Comparison of ENCODE assay signal across 9 cellular contexts in the genomic region with DNA sequence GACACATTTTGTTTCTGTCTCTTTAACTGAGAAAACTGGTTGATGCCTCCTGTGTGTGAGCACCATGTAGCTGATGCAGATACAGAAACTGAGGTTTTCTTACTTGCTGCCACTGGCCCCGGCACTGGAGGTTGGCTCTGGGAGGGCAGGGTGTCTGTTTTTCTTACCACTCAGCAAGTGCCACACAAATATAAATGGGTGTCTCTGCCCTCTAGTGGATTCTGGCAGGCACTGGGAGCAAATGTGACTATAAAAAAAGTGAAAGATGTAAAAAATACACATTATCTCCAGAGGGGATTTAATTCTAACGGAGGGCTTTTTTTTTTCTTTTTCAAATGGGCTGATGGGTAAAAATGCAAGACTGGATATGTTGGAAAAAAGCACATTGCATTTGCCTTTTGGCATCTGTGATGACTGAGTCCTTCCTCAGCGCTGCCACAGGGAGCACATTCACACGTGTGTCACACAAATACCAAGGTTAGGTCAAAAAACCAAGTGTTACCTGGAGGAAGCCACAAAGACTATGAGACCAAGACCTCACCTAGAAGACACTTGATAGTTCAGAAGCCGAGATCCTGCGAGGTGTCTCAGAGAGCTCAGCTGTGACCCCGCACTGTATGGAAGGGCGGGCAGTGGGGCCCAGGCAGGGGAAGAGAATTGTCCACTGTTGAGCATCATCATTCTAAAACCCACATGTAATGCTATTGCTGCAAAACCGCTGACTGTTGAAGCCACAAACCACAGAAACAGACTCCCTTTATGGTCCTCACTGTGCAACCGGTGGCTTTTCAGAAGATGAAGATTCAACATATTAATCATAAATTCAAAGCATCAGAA. TPM values are rescaled to one million over a fixed set of nuclear protein-coding genes. Genes with fewer than 3 reads are reported as not detected.
DNase-seq lines count a peak whose midpoint lies in the region; ATAC-seq and TF ChIP-seq lines count a peak whose summit lies in the region.
"Had no signal": no experiment of that assay in that cellular context is flagged by ENCODE, and none has a peak within 500 bp of the region (broad histone marks: within the 10 kb centered on the region; RNA-seq: fewer than 3 reads in every experiment).

No MANE protein-coding gene starts in this region.

- H2BK120ac ChIP-seq in mesenchymal stem cell (ENCODE audit: low read depth, low read length) = no peak overlapping the region

- no peak overlapping the region for H2AK5ac ChIP-seq in mesenchymal stem cell (ENCODE audit: low read length, severe bottlenecking)

- DNase-seq in AML-193 (lab: John Stamatoyannopoulos, UW) = peak; percentile 75 to 84
- DNase-seq in NCI-H1694 (lab: John Stamatoyannopoulos, UW) = peak; percentile 4
- peak; percentile 60 for DNase-seq in choroid plexus epithelial cell (ENCODE audit: low read depth)
- peak; percentile 81 for DNase-seq in mesenchymal stem cell
- peak; percentile 48 to 63 for DNase-seq in thyroid gland

- H3K36me3 ChIP-seq in mesenchymal stem cell (ENCODE audit: control insufficient read depth in 1 of 2, insufficient read depth in 2 of 2, low read depth in 1 of 2, low read length in 2 of 2) = peaks cover 0 to 3% of the 10 kb centered on the region in 2 experiments
- peaks cover 0 to 2% of the 10 kb centered on the region in 2 donors for H3K36me3 ChIP-seq in thyroid gland

- peak overlapping the region; percentile 38 for H3K9ac ChIP-seq in mesenchymal stem cell (ENCODE audit: low read length)

- H3K4me3 ChIP-seq in choroid plexus epithelial cell (ENCODE audit: low read depth, low read length) = no peak overlapping the region
- H3K4me3 ChIP-seq in mesenchymal stem cell (ENCODE audit: insufficient read depth in 1 of 2, low read depth in 1 of 2, low read length in 2 of 2) = no peak overlapping the region
- H3K4me3 ChIP-seq in thyroid gland (replicated peaks in 1 of 3) = no peak overlapping the region
- H3K4me3 ChIP-seq: skin epidermis had no signal

- H2BK15ac ChIP-seq in mesenchymal stem cell (ENCODE audit: low read depth, poor library complexity, severe bottlenecking) = no peak overlapping the region

- H4K8ac ChIP-seq in mesenchymal stem cell (ENCODE audit: low read length) = no peak overlapping the region

- H2BK5ac ChIP-seq in mesenchymal stem cell (ENCODE audit: low read depth, low read length, poor library complexity, severe bottlenecking) = no peak overlapping the region

- no peak overlapping the region for H4K91ac ChIP-seq in mesenchymal stem cell (ENCODE audit: low read length)

- ATAC-seq in GM18511 (IDR thresholded peaks at IDR 0.05; ENCODE audit: unreplicated experiment) (peak; percentile 93), HG02943 (IDR thresholded peaks at IDR 0.05; ENCODE audit: low read depth, unreplicated experiment) (peak; percentile 98)

- H3K27me3 ChIP-seq in mesenchymal stem cell (ENCODE audit: control insufficient read depth in 1 of 2, insufficient read depth in 1 of 2, low read length in 2 of 2) = no peaks in the 10 kb centered on the region
- no peaks in the 10 kb centered on the region for H3K27me3 ChIP-seq in thyroid gland

- TF ChIP-seq CTCF in VCaP (conservative IDR thresholded peaks at IDR 0.05) (peak; percentile 80), choroid plexus epithelial cell (conservative IDR thresholded peaks at IDR 0.05; ENCODE audit: low read depth, low read length) (peak; percentile 78), thyroid gland (IDR thresholded peaks at IDR 0.05) (peak; percentile 20 to 77 (median 54))

- no peak for TF ChIP-seq POLR2A in thyroid gland (IDR thresholded peaks at IDR 0.05)

- intact Hi-C loops in thyroid gland (cut with DNase I) = no loop called here

- no peaks in the 10 kb centered on the region for H3K79me1 ChIP-seq in mesenchymal stem cell (replicated peaks; ENCODE audit: low read length, poor library complexity, severe bottlenecking)

- H3K23ac ChIP-seq in mesenchymal stem cell (ENCODE audit: low read length in 2 of 2) = no peak overlapping the region

- no peak overlapping the region for H3K4ac ChIP-seq in mesenchymal stem cell (ENCODE audit: low read depth in 1 of 2, low read length in 2 of 2)

- no peak overlapping the region for H3K4me2 ChIP-seq in mesenchymal stem cell (ENCODE audit: low read length, poor library complexity, severe bottlenecking)

- H3K4me1 ChIP-seq in mesenchymal stem cell (ENCODE audit: control insufficient read depth, insufficient read depth, low read depth, low read length) = peaks cover 5% of the 10 kb centered on the region
- H3K4me1 ChIP-seq in thyroid gland = no peaks in the 10 kb centered on the region

- H3K27ac ChIP-seq in VCaP (no peak overlapping the region), mesenchymal stem cell (ENCODE audit: low read length, poor library complexity, severe bottlenecking) (peak overlapping the region; percentile 33), thyroid gland (no peak overlapping the region)

- no peak overlapping the region for H3K18ac ChIP-seq in mesenchymal stem cell (ENCODE audit: low read depth in 1 of 2, low read length in 2 of 2)

- H2AFZ ChIP-seq in mesenchymal stem cell (ENCODE audit: low read depth, low read length) = no peak overlapping the region

- H3K14ac ChIP-seq in mesenchymal stem cell (ENCODE audit: low read length in 2 of 2) = no peak overlapping the region

- no peaks in the 10 kb centered on the region for H3K9me3 ChIP-seq in mesenchymal stem cell (ENCODE audit: control insufficient read depth, low read length)
- H3K9me3 ChIP-seq in thyroid gland = no peaks in the 10 kb centered on the region

- 68% methylated on average over 10 of the region's 10 CpGs for whole genome bisulfite sequencing in mesenchymal stem cell
- WGBS in thyroid gland, 2 donors = 67 to 74% methylated on average over 10 of the region's 10 CpGs

- H2BK12ac ChIP-seq in mesenchymal stem cell (ENCODE audit: low read length in 2 of 2) = peak overlapping the region in 1 of 2 experiments; percentile 72

RNA-seq across cellular contexts. Expression of gene PGBD2, which starts 18.9 kb away (rescaled TPM):
- polyA plus RNA-seq in mesenchymal stem cell (2013, experiment 1 of 2) = 1.7 TPM
- 1.8 TPM for polyA plus RNA-seq in mesenchymal stem cell (2013, experiment 2 of 2)
- 10 to 100 TPM; 10.0 to 20.3 (median 14.4) TPM for total RNA-seq in thyroid gland

Comparison
In these comparisons a context has a peak if more than half of its experiments do, and no peak if none do; other contexts are left out.
1. DNase-seq: peak in every context shown above with its lines; median percentile 81 in mesenchymal stem cell; 80 in AML-193; 60 in choroid plexus epithelial cell; 56 in thyroid gland; 4 in NCI-H1694.